8 cellular contexts compared by ENCODE assay signal in genomic region chr2:214808481-214808931, GRCh38. TPM values are rescaled to one million over a fixed set of nuclear protein-coding genes. Genes with fewer than 3 reads are reported as not detected.
DNase-seq lines count a peak whose midpoint lies in the region; ATAC-seq, FAIRE-seq and TF ChIP-seq lines count a peak whose summit lies in the region.

No MANE protein-coding gene starts in this region.

- in situ Hi-C loops in ACHN (cut with HindIII; ENCODE audit: low pct_ligation_motif_present, low pct_unique_long_range_greater_than_20kb, low sequenced_read_pairs): no loop called here

- H3K9ac ChIP-seq in adipocyte (ENCODE audit: low read length) (peak overlapping the region; percentile 87), kidney (ENCODE audit: low read length in 2 of 2) (peak overlapping the region; percentile 67), subcutaneous abdominal adipose tissue (ENCODE audit: low read length in 5 of 5) (peak overlapping the region in 4 of 5 donors; percentile 77 to 87 (median 83))

- no peak for ATAC-seq in HG03432 (IDR thresholded peaks at IDR 0.05; ENCODE audit: unreplicated experiment)

- DNase-seq in ACHN: peak; percentile 11
- no peak for DNase-seq in HFF-Myc (ENCODE audit: extremely low read depth, low read depth)
- peak; percentile 28 for DNase-seq in adipocyte (ENCODE audit: low read depth)
- no peak for DNase-seq in kidney
- DNase-seq in SHP77 (lab: John Stamatoyannopoulos, UW): no peak
- no peak for DNase-seq in SIG-M5 (lab: John Stamatoyannopoulos, UW)

- no peak for TF ChIP-seq CTCF in HFF-Myc (IDR thresholded peaks at IDR 0.05; ENCODE audit: low read depth, low read length, missing control alignments)
- no peak for TF ChIP-seq CTCF in kidney (IDR thresholded peaks at IDR 0.05; ENCODE audit: borderline replicate concordance, extremely low read depth, insufficient read depth)

- H3K4me1 ChIP-seq in adipocyte (ENCODE audit: control insufficient read depth, insufficient read depth, low read length) (peaks cover 10% of the 10 kb centered on the region), kidney (ENCODE audit: control insufficient read depth in 1 of 2, insufficient read depth in 1 of 2, low read depth in 1 of 2, low read length in 2 of 2) (peaks cover 0 to 3% of the 10 kb centered on the region in 2 donors), subcutaneous abdominal adipose tissue (ENCODE audit: control insufficient read depth in 5 of 5, insufficient read depth in 5 of 5, low read length in 5 of 5) (peaks cover 0 to 25% (median 22%) of the 10 kb centered on the region in 5 donors)

- no peaks in the 10 kb centered on the region for H3K36me3 ChIP-seq in adipocyte (ENCODE audit: control insufficient read depth, insufficient read depth, low read length, severe bottlenecking)
- no peaks in the 10 kb centered on the region for H3K36me3 ChIP-seq in kidney (ENCODE audit: control insufficient read depth in 1 of 2, insufficient read depth in 2 of 2, low read length in 2 of 2)
- H3K36me3 ChIP-seq in subcutaneous abdominal adipose tissue (ENCODE audit: control insufficient read depth in 5 of 5, insufficient read depth in 5 of 5, low read length in 5 of 5): no peaks in the 10 kb centered on the region

- no peak for FAIRE-seq in kidney (lab: Jason Lieb, UNC)

- H3K4me3 ChIP-seq in HFF-Myc (replicated peaks; ENCODE audit: low read depth, low read length): peak overlapping the region; percentile 71
- H3K4me3 ChIP-seq in adipocyte (ENCODE audit: low read length): peak overlapping the region; percentile 94
- H3K4me3 ChIP-seq in kidney (ENCODE audit: low read length in 2 of 2): peak overlapping the region; percentile 70 to 86
- H3K4me3 ChIP-seq in subcutaneous abdominal adipose tissue (ENCODE audit: low read depth in 1 of 5, low read length in 5 of 5): peak overlapping the region; percentile 80 to 92 (median 87)

- H3K27ac ChIP-seq in kidney (ENCODE audit: low read depth in 2 of 2, low read length in 2 of 2) (peak overlapping the region in 1 of 2 donors; percentile 92), subcutaneous abdominal adipose tissue (ENCODE audit: low read depth, low read length) (peak overlapping the region; percentile 76)

- H3K9me3 ChIP-seq in adipocyte (ENCODE audit: control insufficient read depth, low read length): no peaks in the 10 kb centered on the region
- no peaks in the 10 kb centered on the region for H3K9me3 ChIP-seq in kidney (ENCODE audit: control insufficient read depth in 1 of 2, low read length in 2 of 2)
- no peaks in the 10 kb centered on the region for H3K9me3 ChIP-seq in subcutaneous abdominal adipose tissue (ENCODE audit: control insufficient read depth in 5 of 5, low read length in 5 of 5)

- no peaks in the 10 kb centered on the region for H3K27me3 ChIP-seq in adipocyte (replicated peaks; ENCODE audit: control insufficient read depth, insufficient read depth, low read length)
- H3K27me3 ChIP-seq in subcutaneous abdominal adipose tissue (ENCODE audit: control insufficient read depth in 5 of 5, insufficient read depth in 4 of 5, low read length in 5 of 5): no peaks in the 10 kb centered on the region

- intact Hi-C loops in kidney (cut with DNase I): no loop called here

RNA-seq across cellular contexts. Expression of gene BARD1, which starts 1.0 kb away (rescaled TPM):
- total RNA-seq in kidney: 9.8 TPM
- polyA plus RNA-seq in kidney (ENCODE audit: insufficient read depth, low read depth, low replicate concordance): 0.90 TPM

Comparison
In these comparisons a context has a peak if more than half of its experiments do, and no peak if none do; other contexts are left out.
1. DNase-seq: peak in ACHN (single experiment) and adipocyte (single experiment); none in HFF-Myc (single experiment), kidney (single experiment), SHP77 (0 of 2) and SIG-M5 (single experiment).
2. Peak in every context shown above with its lines, with median percentiles within 50 percentile points of each other: H3K4me3 ChIP-seq and H3K9ac ChIP-seq.